25 cellular contexts compared by ENCODE assay signal in the genomic region with DNA sequence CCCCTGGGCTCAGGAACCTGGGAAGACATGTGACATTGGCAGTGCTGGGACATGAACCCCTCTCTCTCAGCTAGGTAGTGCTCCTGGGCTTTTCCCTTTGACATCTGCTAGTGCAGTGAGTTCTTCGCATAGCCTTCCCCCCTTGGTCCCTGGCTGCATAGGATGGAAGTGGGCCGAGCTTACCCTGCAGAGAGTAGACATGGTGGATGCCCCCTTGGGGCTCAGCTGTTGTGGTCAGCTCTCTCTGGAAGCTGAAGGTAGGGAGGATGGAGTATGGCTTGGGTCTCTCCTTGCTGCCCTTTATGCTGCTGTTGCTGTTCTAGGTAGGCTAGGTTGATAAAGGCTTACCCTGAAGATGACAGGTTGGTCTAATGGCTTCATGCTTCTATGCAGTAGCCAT.
DNase-seq lines count a peak whose midpoint lies in the region; ATAC-seq and TF ChIP-seq lines count a peak whose summit lies in the region.
"Had no signal": no experiment of that assay in that cellular context is flagged by ENCODE, and none has a peak within 500 bp of the region (broad histone marks: within the 10 kb centered on the region; RNA-seq: fewer than 3 reads in every experiment).

No MANE protein-coding gene starts in this region.

- H3K4me3 ChIP-seq in RWPE2 (ENCODE audit: severe bottlenecking) (no peak overlapping the region), dorsolateral prefrontal cortex (no peak overlapping the region), trophoblast cell (ENCODE audit: low read depth, low read length) (peak overlapping the region; percentile 40), tibial artery (no peak overlapping the region)
- H3K4me3 ChIP-seq: MG63, spleen had no signal

- H2AK5ac ChIP-seq in trophoblast cell (ENCODE audit: low read length) = no peak overlapping the region

- H3K79me1 ChIP-seq in trophoblast cell (ENCODE audit: low read length) = no peaks in the 10 kb centered on the region

- H4K91ac ChIP-seq in trophoblast cell (ENCODE audit: low read depth, low read length) = no peak overlapping the region

- intact Hi-C loops in dorsolateral prefrontal cortex (cut with DNase I) (no loop called here), tibial artery (cut with DNase I; ENCODE audit: low total_unique reads) (no loop called here)

- H2AFZ ChIP-seq in trophoblast cell (ENCODE audit: insufficient read depth, low read length, poor library complexity) = no peak overlapping the region

- no peaks in the 10 kb centered on the region for H3K79me2 ChIP-seq in trophoblast cell (ENCODE audit: control insufficient read depth, insufficient read depth, low read length, poor library complexity)

- no peak overlapping the region for H2BK120ac ChIP-seq in trophoblast cell (ENCODE audit: insufficient read depth, low read length, poor library complexity)

- no peaks in the 10 kb centered on the region for H3K9me3 ChIP-seq in RWPE2 (ENCODE audit: severe bottlenecking)
- no peaks in the 10 kb centered on the region for H3K9me3 ChIP-seq in trophoblast cell (ENCODE audit: insufficient read depth, low read depth, low read length)
- H3K9me3 ChIP-seq in tibial artery = no peaks in the 10 kb centered on the region
- H3K9me3 ChIP-seq: MG63, spleen had no signal

- H3K36me3 ChIP-seq in RWPE2 (ENCODE audit: low read depth) (peaks cover 6% of the 10 kb centered on the region), trophoblast cell (ENCODE audit: control insufficient read depth in 1 of 2, insufficient read depth in 2 of 2, low read length in 2 of 2) (no peaks in the 10 kb centered on the region), tibial artery (peaks cover 8 to 31% (median 28%) of the 10 kb centered on the region in 3 donors)
- H3K36me3 ChIP-seq: MG63 had no signal

- no peaks in the 10 kb centered on the region for H3K9me3 Mint-ChIP-seq in T-cell
- H3K9me3 Mint-ChIP-seq: neural crest cell had no signal

- no CpG with 5 or more reads among the region's 2 CpGs for WGBS in trophoblast cell (ENCODE audit: extremely low coverage, insufficient coverage, insufficient read length)

- DNase-seq in RWPE2 (ENCODE audit: low spot score) (no peak), dorsolateral prefrontal cortex (no peak), trophoblast cell (no peak), tibial artery (no peak), NCI-H1105 (lab: John Stamatoyannopoulos, UW) (no peak), T-cell (no peak)
- DNase-seq: activated CD4-positive, alpha-beta T cell treated with anti-CD3 and anti-CD28 coated beads, Interleukin-2, amount 50 U/mL, for 1 hour; CD4-positive, alpha-beta memory T cell; cortex of kidney; DMS153; H7; left colon; MG63; NCI-H146; NCI-H2171; NCI-H524 treated with DMSO at 0.1 percent for 48 hours; spleen; stimulated activated CD4-positive, alpha-beta T cell treated with anti-CD3 and anti-CD28 coated beads, Interleukin-4, amount 100 ng/mL, for 4 hours; stimulated activated naive CD8-positive, alpha-beta T cell treated with anti-CD3 and anti-CD28 coated beads, Interleukin-15, Interleukin-2, amounts not matched to agents 100 U/mL and 50 U/mL, for 24 hours had no signal

- H3K9ac ChIP-seq in trophoblast cell (ENCODE audit: low read length) = no peak overlapping the region

- ATAC-seq in RWPE2 (ENCODE audit: low read depth) = no peak
- no peak for ATAC-seq in GM21447 (IDR thresholded peaks at IDR 0.05; ENCODE audit: unreplicated experiment)
- no peak for ATAC-seq in T-cell (replicated peaks in 1 of 4)
- ATAC-seq in HG02885 (IDR thresholded peaks at IDR 0.05; ENCODE audit: poor library complexity, unreplicated experiment) = no peak
- ATAC-seq: left colon; SK-N-SH treated with all-trans-retinoic acid at 6 μM for 48 hours; stimulated activated naive CD8-positive, alpha-beta T cell treated with anti-CD3 and anti-CD28 coated beads, Interleukin-15, Interleukin-2, amounts not matched to agents 100 U/mL and 50 U/mL, for 24 hours had no signal

- peak overlapping the region; percentile 31 for H3K23ac ChIP-seq in trophoblast cell (ENCODE audit: low read length)

- no peak overlapping the region for H2BK12ac ChIP-seq in trophoblast cell (ENCODE audit: low read length)

- no peak overlapping the region for H3K4me2 ChIP-seq in trophoblast cell (ENCODE audit: low read length)

- H3K27ac Mint-ChIP-seq in T-cell = no peak overlapping the region
- H3K27ac Mint-ChIP-seq: progenitor cell of endocrine pancreas; T-helper 2 cell treated with Interferon-gamma antibody and Interleukin-4, amounts not matched to agents 5 μg/mL and 100 μg/mL, for 36 hours had no signal

- H3K4me1 ChIP-seq in RWPE2 (ENCODE audit: insufficient read depth, poor library complexity, severe bottlenecking) (peaks cover 37% of the 10 kb centered on the region), trophoblast cell (ENCODE audit: control insufficient read depth in 1 of 2, insufficient read depth in 2 of 2, low read length in 2 of 2) (no peaks in the 10 kb centered on the region), tibial artery (peaks cover 12 to 100% (median 93%) of the 10 kb centered on the region in 4 donors)

- H3K18ac ChIP-seq in trophoblast cell (ENCODE audit: low read length) = no peak overlapping the region

- no peak overlapping the region for H3K14ac ChIP-seq in trophoblast cell (ENCODE audit: low read length)

- H3K36me3 Mint-ChIP-seq in T-cell = no peaks in the 10 kb centered on the region
- H3K36me3 Mint-ChIP-seq: CD4-positive, alpha-beta memory T cell had no signal

- TF ChIP-seq CTCF in RWPE2 (IDR thresholded peaks at IDR 0.05; ENCODE audit: poor library complexity, severe bottlenecking) = no peak
- TF ChIP-seq CTCF in dorsolateral prefrontal cortex (IDR thresholded peaks at IDR 0.05 in 54 of 56, conservative IDR thresholded peaks at IDR 0.05 in 2 of 56; ENCODE audit: low read depth in 1 of 56, partially characterized antibody in 56 of 56) = no peak
- no peak for TF ChIP-seq CTCF in tibial artery (IDR thresholded peaks at IDR 0.05)

- H3K4me1 Mint-ChIP-seq in T-cell = peaks cover 49 to 54% (median 53%) of the 10 kb centered on the region in 3 donors

- POLR2A ChIA-PET in T-cell (lab: Charles Lee) = no interaction called here

- no peaks in the 10 kb centered on the region for H3K27me3 Mint-ChIP-seq in T-cell
- H3K27me3 Mint-ChIP-seq: CD4-positive, alpha-beta memory T cell; progenitor cell of endocrine pancreas had no signal

- no peak overlapping the region for H4K8ac ChIP-seq in trophoblast cell (ENCODE audit: low read depth, low read length)

- H3K4me3 Mint-ChIP-seq in T-cell = no peak overlapping the region
- H3K4me3 Mint-ChIP-seq: CD4-positive, alpha-beta memory T cell; neural crest cell; T-helper 2 cell treated with Interferon-gamma antibody and Interleukin-4, amounts not matched to agents 5 μg/mL and 100 μg/mL, for 36 hours had no signal

- H3K27ac ChIP-seq in RWPE2 (ENCODE audit: poor library complexity, severe bottlenecking) = peak overlapping the region; percentile 79
- peak overlapping the region in 58 of 59 donors; percentile 2 to 100 (median 99) for H3K27ac ChIP-seq in dorsolateral prefrontal cortex
- no peak overlapping the region for H3K27ac ChIP-seq in trophoblast cell (ENCODE audit: low read depth, low read length)
- peak overlapping the region; percentile 94 to 95 for H3K27ac ChIP-seq in tibial artery

- no peak overlapping the region for H3K4ac ChIP-seq in trophoblast cell (ENCODE audit: low read depth, low read length)

- H3K27me3 ChIP-seq in RWPE2 (ENCODE audit: insufficient read depth, poor library complexity, severe bottlenecking) (no peaks in the 10 kb centered on the region), dorsolateral prefrontal cortex (no peaks in the 10 kb centered on the region), trophoblast cell (ENCODE audit: insufficient read depth, low read length) (no peaks in the 10 kb centered on the region), tibial artery (no peaks in the 10 kb centered on the region)
- H3K27me3 ChIP-seq: spleen had no signal

- H2BK5ac ChIP-seq in trophoblast cell (ENCODE audit: low read depth, low read length, poor library complexity) = no peak overlapping the region

- no peak overlapping the region for H4K12ac ChIP-seq in trophoblast cell (ENCODE audit: low read depth, low read length)

- CTCF ChIA-PET in T-cell (lab: Charles Lee) = no interaction called here
